ENCODE assay signal across 8 cellular contexts in genomic region chr5:138492552-138493045, GRCh38. TPM values are rescaled to one million over a fixed set of nuclear protein-coding genes. Genes with fewer than 3 reads are reported as not detected.
DNase-seq lines count a peak whose midpoint lies in the region; ATAC-seq and TF ChIP-seq lines count a peak whose summit lies in the region.

No MANE protein-coding gene starts in this region.

- DNase-seq in activated T-cell treated with anti-CD3 and anti-CD28 coated beads, Interleukin-2, amount 50 U/mL, for 24 hours, result no peak
- DNase-seq in activated T-cell treated with anti-CD3 and anti-CD28 coated beads, Interleukin-2, amount 50 U/mL, for 1 hour, result no peak
- DNase-seq in astrocyte of the cerebellum (ENCODE audit: low read depth) (no peak), lower lobe of right lung (no peak), tibial nerve (ENCODE audit: low spot score in 2 of 2) (no peak), dedifferentiated amniotic fluid mesenchymal stem cell (ENCODE audit: extremely low spot score) (no peak), SW 1271 (lab: John Stamatoyannopoulos, UW) (no peak)

- in situ Hi-C loops in astrocyte of the cerebellum (cut with HindIII; ENCODE audit: low sequenced_read_pairs), result no loop called here

- H3K36me3 Mint-ChIP-seq in activated T-cell treated with anti-CD3 and anti-CD28 coated beads, Interleukin-2, amount 50 U/mL, for 24 hours (ENCODE audit: low read depth), result no peaks in the 10 kb centered on the region

- H3K4me1 Mint-ChIP-seq in activated T-cell treated with anti-CD3 and anti-CD28 coated beads, Interleukin-2, amount 50 U/mL, for 24 hours (ENCODE audit: low read depth), result peaks cover 17% of the 10 kb centered on the region

- TF ChIP-seq EP300 in tibial nerve (IDR thresholded peaks at IDR 0.05), result no peak

- WGBS in tibial nerve, 2 donors, result 12 to 22% methylated on average over 10 of the region's 10 CpGs

- TF ChIP-seq CTCF in astrocyte of the cerebellum (IDR thresholded peaks at IDR 0.05; ENCODE audit: low read depth, low read length, missing control alignments), result no peak
- TF ChIP-seq CTCF in lower lobe of right lung (IDR thresholded peaks at IDR 0.05), result no peak
- TF ChIP-seq CTCF in tibial nerve (IDR thresholded peaks at IDR 0.05), result no peak

- no peaks in the 10 kb centered on the region for H3K9me3 Mint-ChIP-seq in activated T-cell treated with anti-CD3 and anti-CD28 coated beads, Interleukin-2, amount 50 U/mL, for 24 hours

- peaks cover 30% of the 10 kb centered on the region for H3K27me3 Mint-ChIP-seq in activated T-cell treated with anti-CD3 and anti-CD28 coated beads, Interleukin-2, amount 50 U/mL, for 24 hours

- H3K4me1 ChIP-seq in lower lobe of right lung (peaks cover 19% of the 10 kb centered on the region), tibial nerve (peaks cover 0 to 23% (median 15%) of the 10 kb centered on the region in 4 donors)

- H3K4me3 ChIP-seq in astrocyte of the cerebellum (ENCODE audit: low read depth, low read length), result peak overlapping the region; percentile 50
- H3K4me3 ChIP-seq in lower lobe of right lung, result peak overlapping the region; percentile 68
- H3K4me3 ChIP-seq in tibial nerve, result peak overlapping the region; percentile 44 to 61 (median 58)

- no peak for ATAC-seq in lower lobe of right lung
- ATAC-seq in GM21390 (IDR thresholded peaks at IDR 0.05; ENCODE audit: unreplicated experiment), result no peak

- intact Hi-C loops in lower lobe of right lung (cut with DNase I), result no loop called here

- H3K36me3 ChIP-seq in lower lobe of right lung (no peaks in the 10 kb centered on the region), tibial nerve (no peaks in the 10 kb centered on the region)

- TF ChIP-seq POLR2A in tibial nerve (IDR thresholded peaks at IDR 0.05), result no peak

- no peaks in the 10 kb centered on the region for H3K9me3 ChIP-seq in lower lobe of right lung
- H3K9me3 ChIP-seq in tibial nerve, result no peaks in the 10 kb centered on the region

- H3K27ac Mint-ChIP-seq in activated T-cell treated with anti-CD3 and anti-CD28 coated beads, Interleukin-2, amount 50 U/mL, for 24 hours, result peak overlapping the region; percentile 81

- H3K27ac ChIP-seq in lower lobe of right lung (peak overlapping the region; percentile 53), tibial nerve (peak overlapping the region; percentile 44 to 86 (median 64))

- H3K4me3 Mint-ChIP-seq in activated T-cell treated with anti-CD3 and anti-CD28 coated beads, Interleukin-2, amount 50 U/mL, for 24 hours, result peak overlapping the region; percentile 81

- peaks cover 22% of the 10 kb centered on the region for H3K27me3 ChIP-seq in lower lobe of right lung (ENCODE audit: low read depth)
- H3K27me3 ChIP-seq in tibial nerve, result peaks cover 0 to 13% of the 10 kb centered on the region in 2 donors

RNA-seq across cellular contexts. Expression of gene EGR1, which starts 27.3 kb away (rescaled TPM):
- total RNA-seq in lower lobe of right lung (78.2 TPM), tibial nerve (10 to 100 TPM in 2 of 4 donors, 1 to 10 TPM in 2; 3.1 to 14.1 (median 8.8) TPM)

RNA-seq across cellular contexts. Expression of gene ETF1, which starts 50.4 kb away (rescaled TPM):
- 90.7 TPM for total RNA-seq in lower lobe of right lung
- total RNA-seq in tibial nerve, result 10 to 100 TPM; 48.4 to 80.1 (median 58.6) TPM

RNA-seq across cellular contexts. Expression of gene REEP2, which starts 53.7 kb away (rescaled TPM):
- 0.80 TPM for total RNA-seq in lower lobe of right lung
- total RNA-seq in tibial nerve, result 1 to 10 TPM; 5.7 to 8.1 (median 7.5) TPM
